Comparison of ENCODE assay signal across 27 cellular contexts in the genomic region with DNA sequence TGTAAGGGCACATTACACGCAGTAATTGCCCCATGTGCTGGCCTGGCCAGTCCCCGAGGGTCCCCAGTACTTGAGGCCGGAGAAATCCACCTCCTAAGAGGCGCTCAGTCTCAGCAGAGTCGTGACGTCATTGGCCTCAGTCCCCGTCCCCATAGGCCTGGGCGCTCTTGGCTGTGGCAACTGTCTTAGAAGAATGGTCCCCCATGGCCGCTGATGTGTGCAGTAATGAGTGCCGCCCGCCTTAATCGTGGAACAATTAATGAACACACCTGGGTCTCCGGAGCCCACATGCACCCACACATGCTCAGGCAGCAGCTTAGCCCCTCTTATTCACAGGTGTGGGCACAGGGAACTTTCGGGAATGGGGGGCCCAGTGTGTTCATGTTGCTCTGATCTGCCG.
DNase-seq lines count a peak whose midpoint lies in the region; ATAC-seq and TF ChIP-seq lines count a peak whose summit lies in the region.
"Had no signal": no experiment of that assay in that cellular context is flagged by ENCODE, and none has a peak within 500 bp of the region (broad histone marks: within the 10 kb centered on the region; RNA-seq: fewer than 3 reads in every experiment).

No MANE protein-coding gene starts in this region.

- no peaks in the 10 kb centered on the region for H3K36me3 Mint-ChIP-seq in natural killer cell treated with Interleukin-12 subunit alpha and Interleukin-12 subunit beta and Interleukin-15 and Interleukin-18, amount 100 ng/mL, for 72 hours
- H3K36me3 Mint-ChIP-seq in natural killer cell (no peaks in the 10 kb centered on the region), glutamatergic neuron (ENCODE audit: unreplicated experiment) (peaks cover 12% of the 10 kb centered on the region)
- H3K36me3 Mint-ChIP-seq: activated naive CD4-positive, alpha-beta T cell treated with anti-CD3 and anti-CD28 coated beads, Interleukin-2, amount 50 U/mL, for 72 hours had no signal

- H3K36me3 ChIP-seq in rectal smooth muscle tissue (ENCODE audit: control insufficient read depth, insufficient read depth, low read length): peaks cover 24% of the 10 kb centered on the region
- H3K36me3 ChIP-seq: WERI-Rb-1 had no signal

- peak; percentile 16 for DNase-seq in natural killer cell treated with Interleukin-12 subunit alpha and Interleukin-12 subunit beta and Interleukin-15 and Interleukin-18, amount 100 ng/mL, for 72 hours (ENCODE audit: low spot score)
- DNase-seq in natural killer cell: no peak
- no peak for DNase-seq in glutamatergic neuron
- no peak for DNase-seq in AG08396 (ENCODE audit: low spot score)
- no peak for DNase-seq in A172 (ENCODE audit: low spot score)
- no peak for DNase-seq in activated CD4-positive, alpha-beta T cell treated with anti-CD3 and anti-CD28 coated beads for 4 hours
- no peak for DNase-seq in KBM-7
- DNase-seq: activated CD4-positive, alpha-beta T cell treated with anti-CD3 and anti-CD28 coated beads for 48 hours; activated CD8-positive, alpha-beta memory T cell treated with anti-CD3 and anti-CD28 coated beads for 24 hours; activated effector memory CD4-positive, alpha-beta T cell treated with Interleukin-2 at 50 U/mL for 16 hours; activated T-cell treated with anti-CD3 and anti-CD28 coated beads for 4 hours; caudate nucleus; CD8-positive, alpha-beta T cell; mammary epithelial cell; NCI-H1048; NCI-H1694; NCI-H446 treated with DMSO at 0.1 percent for 48 hours; NCI-H82; occipital lobe; psoas muscle; stimulated activated naive B cell treated with anti-CD40 and anti-IgM and Interleukin-4, amounts not matched to agents 10 μg/mL and 1 μg/mL and 100 μg/mL, for 72 hours; WERI-Rb-1 had no signal

- no peaks in the 10 kb centered on the region for H3K27me3 Mint-ChIP-seq in natural killer cell treated with Interleukin-12 subunit alpha and Interleukin-12 subunit beta and Interleukin-15 and Interleukin-18, amount 100 ng/mL, for 72 hours
- H3K27me3 Mint-ChIP-seq in natural killer cell (ENCODE audit: low read depth in 2 of 2): no peaks in the 10 kb centered on the region
- peaks cover 14% of the 10 kb centered on the region for H3K27me3 Mint-ChIP-seq in glutamatergic neuron (ENCODE audit: unreplicated experiment)
- H3K27me3 Mint-ChIP-seq: B cell; dendritic cell treated with granulocyte-macrophage colony-stimulating factor and Interleukin-4, amounts not matched to agents 40 ng/mL and 50 ng/mL, for 4 days; stimulated activated naive B cell treated with anti-CD40 and anti-IgM and Interleukin-4, amounts not matched to agents 10 μg/mL and 1 μg/mL and 100 μg/mL, for 72 hours had no signal

- intact Hi-C loops in natural killer cell (cut with micrococcal nuclease): no loop called here

- in situ Hi-C loops in KBM-7 (cut with MboI; ENCODE audit: low pct_unique_long_range_greater_than_20kb, low sequenced_read_pairs): no loop called here

- H3K27ac Mint-ChIP-seq in natural killer cell treated with Interleukin-12 subunit alpha and Interleukin-12 subunit beta and Interleukin-15 and Interleukin-18, amount 100 ng/mL, for 72 hours: no peak overlapping the region
- H3K27ac Mint-ChIP-seq in natural killer cell (no peak overlapping the region), glutamatergic neuron (ENCODE audit: unreplicated experiment) (peak overlapping the region; percentile 43)
- H3K27ac Mint-ChIP-seq: B cell; CD8-positive, alpha-beta T cell; dendritic cell treated with granulocyte-macrophage colony-stimulating factor and Interleukin-4, amounts not matched to agents 40 ng/mL and 50 ng/mL, for 4 days; stimulated activated naive B cell treated with anti-CD40 and anti-IgM and Interleukin-4, amounts not matched to agents 10 μg/mL and 1 μg/mL and 100 μg/mL, for 72 hours had no signal

- H3K9me3 Mint-ChIP-seq in natural killer cell treated with Interleukin-12 subunit alpha and Interleukin-12 subunit beta and Interleukin-15 and Interleukin-18, amount 100 ng/mL, for 72 hours: no peaks in the 10 kb centered on the region
- H3K9me3 Mint-ChIP-seq in natural killer cell: no peaks in the 10 kb centered on the region
- H3K9me3 Mint-ChIP-seq in glutamatergic neuron (ENCODE audit: unreplicated experiment): peaks cover 10% of the 10 kb centered on the region
- H3K9me3 Mint-ChIP-seq: activated naive CD4-positive, alpha-beta T cell treated with anti-CD3 and anti-CD28 coated beads, Interleukin-2, amount 50 U/mL, for 72 hours; CD8-positive, alpha-beta T cell; dendritic cell treated with granulocyte-macrophage colony-stimulating factor and Interleukin-4, amounts not matched to agents 40 ng/mL and 50 ng/mL, for 4 days; stimulated activated naive B cell treated with anti-CD40 and anti-IgM and Interleukin-4, amounts not matched to agents 10 μg/mL and 1 μg/mL and 100 μg/mL, for 72 hours had no signal

- peaks cover 38% of the 10 kb centered on the region for H3K4me1 ChIP-seq in rectal smooth muscle tissue (ENCODE audit: control insufficient read depth, insufficient read depth, low read length)
- H3K4me1 ChIP-seq: psoas muscle had no signal

- no peak for ATAC-seq in natural killer cell treated with Interleukin-12 subunit alpha and Interleukin-12 subunit beta and Interleukin-15 and Interleukin-18, amount 100 ng/mL, for 72 hours
- no peak for ATAC-seq in natural killer cell
- ATAC-seq: A549; activated naive CD4-positive, alpha-beta T cell treated with anti-CD3 and anti-CD28 coated beads, Interleukin-2, amount 50 U/mL, for 72 hours; CD8-positive, alpha-beta T cell; psoas muscle; stimulated activated naive B cell treated with anti-CD40 and anti-IgM and Interleukin-4, amounts not matched to agents 10 μg/mL and 1 μg/mL and 100 μg/mL, for 72 hours had no signal

- no peak overlapping the region for H3K4me3 Mint-ChIP-seq in natural killer cell treated with Interleukin-12 subunit alpha and Interleukin-12 subunit beta and Interleukin-15 and Interleukin-18, amount 100 ng/mL, for 72 hours
- H3K4me3 Mint-ChIP-seq in natural killer cell (no peak overlapping the region), glutamatergic neuron (ENCODE audit: unreplicated experiment) (no peak overlapping the region)
- H3K4me3 Mint-ChIP-seq: B cell; CD8-positive, alpha-beta T cell; dendritic cell treated with granulocyte-macrophage colony-stimulating factor and Interleukin-4, amounts not matched to agents 40 ng/mL and 50 ng/mL, for 4 days; stimulated activated naive B cell treated with anti-CD40 and anti-IgM and Interleukin-4, amounts not matched to agents 10 μg/mL and 1 μg/mL and 100 μg/mL, for 72 hours had no signal

- no peak overlapping the region for H3K4me3 ChIP-seq in rectal smooth muscle tissue (ENCODE audit: low read length)
- H3K4me3 ChIP-seq: A549, psoas muscle had no signal

- no peak for TF ChIP-seq CTCF in natural killer cell (IDR thresholded peaks at IDR 0.05)
- no peak for TF ChIP-seq CTCF in glutamatergic neuron (IDR thresholded peaks at IDR 0.05; ENCODE audit: partially characterized antibody, unreplicated experiment)

- peak overlapping the region; percentile 87 for H3K27ac ChIP-seq in rectal smooth muscle tissue (ENCODE audit: low read depth, low read length)
- H3K27ac ChIP-seq: psoas muscle, WERI-Rb-1 had no signal

- peaks cover 11 to 14% of the 10 kb centered on the region in 2 donors for H3K4me1 Mint-ChIP-seq in natural killer cell treated with Interleukin-12 subunit alpha and Interleukin-12 subunit beta and Interleukin-15 and Interleukin-18, amount 100 ng/mL, for 72 hours (ENCODE audit: low read depth in 2 of 2)
- H3K4me1 Mint-ChIP-seq in natural killer cell (peaks cover 0 to 7% of the 10 kb centered on the region in 2 donors), glutamatergic neuron (ENCODE audit: low read depth, unreplicated experiment) (peaks cover 35% of the 10 kb centered on the region)
- H3K4me1 Mint-ChIP-seq: stimulated activated naive B cell treated with anti-CD40 and anti-IgM and Interleukin-4, amounts not matched to agents 10 μg/mL and 1 μg/mL and 100 μg/mL, for 72 hours had no signal

- H3K9ac ChIP-seq in rectal smooth muscle tissue (ENCODE audit: low read length): no peak overlapping the region

- no peaks in the 10 kb centered on the region for H3K27me3 ChIP-seq in rectal smooth muscle tissue (ENCODE audit: control insufficient read depth, insufficient read depth, low read length)
